14 cellular contexts compared by ENCODE assay signal in the genomic region with DNA sequence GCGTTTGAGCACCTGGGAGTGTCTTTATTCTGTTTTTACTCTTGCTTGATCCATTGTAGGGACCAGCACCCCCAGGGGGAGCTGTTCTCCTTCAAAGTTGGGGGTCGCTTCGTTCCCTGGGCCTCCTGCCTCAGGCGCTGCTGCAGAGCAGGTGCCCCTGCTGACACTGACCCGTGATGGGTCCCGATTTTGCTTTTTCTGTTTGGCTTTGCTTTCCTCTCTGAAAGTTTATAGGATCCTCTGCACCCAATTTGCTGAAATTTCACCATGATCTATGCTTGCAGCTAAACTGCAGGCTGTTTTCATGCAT. TPM values are rescaled to one million over a fixed set of nuclear protein-coding genes. Genes with fewer than 3 reads are reported as not detected.
DNase-seq lines count a peak whose midpoint lies in the region; ATAC-seq and TF ChIP-seq lines count a peak whose summit lies in the region.
"Had no signal": no experiment of that assay in that cellular context is flagged by ENCODE, and none has a peak within 500 bp of the region (broad histone marks: within the 10 kb centered on the region; RNA-seq: fewer than 3 reads in every experiment).

No MANE protein-coding gene starts in this region.

- no CpG with 5 or more reads among the region's 6 CpGs for WGBS in H9 (ENCODE audit: extremely low coverage, insufficient read length, low lambda C conversion rate)

- TF ChIP-seq CTCF in BJ (IDR thresholded peaks at IDR 0.05; ENCODE audit: insufficient read depth, low read depth, low read length) (peak; percentile 36), H9 (conservative IDR thresholded peaks at IDR 0.05) (peak; percentile 60)

- H3K27me3 ChIP-seq in BJ (ENCODE audit: control insufficient read depth, insufficient read depth, low read length) (no peaks in the 10 kb centered on the region), H9 (ENCODE audit: insufficient read depth, low read length) (no peaks in the 10 kb centered on the region), MG63 (no peaks in the 10 kb centered on the region)
- H3K27me3 ChIP-seq: colonic mucosa, vagina had no signal

- no peak overlapping the region for H3K18ac ChIP-seq in H9 (ENCODE audit: insufficient read length, low read depth, low read length)

- no peak overlapping the region for H3K9ac ChIP-seq in H9 (ENCODE audit: extremely low read depth, insufficient read length, low read length)

- no peaks in the 10 kb centered on the region for H3K79me1 ChIP-seq in H9 (ENCODE audit: insufficient read depth, low read depth, low read length, poor library complexity, severe bottlenecking)

- H2BK15ac ChIP-seq in H9 (ENCODE audit: low read depth, low read length): no peak overlapping the region

- no peaks in the 10 kb centered on the region for H3K9me3 Mint-ChIP-seq in H9
- no peaks in the 10 kb centered on the region for H3K9me3 Mint-ChIP-seq in activated CD8-positive, alpha-beta T cell treated with anti-CD3 and anti-CD28 coated beads, Interleukin-2, amount 10 ng/mL, durations not matched to agents 7 days and 5 days (ENCODE audit: insufficient read depth)
- H3K9me3 Mint-ChIP-seq: activated CD4-positive, alpha-beta T cell treated with anti-CD3 and anti-CD28 coated beads, Interleukin-2, amount 10 ng/mL, durations not matched to agents 24 days and 14 days had no signal

- H3K56ac ChIP-seq in H9 (ENCODE audit: insufficient read length, low read depth, low read length): no peak overlapping the region

- H3K36me3 ChIP-seq in BJ (ENCODE audit: control insufficient read depth, insufficient read depth, low read length) (no peaks in the 10 kb centered on the region; the same call in 1 of the 2 replicates), MG63 (no peaks in the 10 kb centered on the region)
- H3K36me3 ChIP-seq: colonic mucosa, left lung had no signal

- H2BK120ac ChIP-seq in H9 (ENCODE audit: low read depth, low read length, poor library complexity, severe bottlenecking): no peak overlapping the region

- H4K91ac ChIP-seq in H9 (ENCODE audit: insufficient read length, low read depth, low read length): no peak overlapping the region

- CTCF ChIA-PET in BJ (lab: Yijun Ruan, JAX): interaction anchor here (1.1 to 2.6 kb wide), 3 partner anchors 9 to 35 kb away, joined by 3 to 18 read pairs (median 4); no protein-coding TSS in a partner anchor
- CTCF ChIA-PET in activated CD8-positive, alpha-beta T cell treated with anti-CD3 and anti-CD28 coated beads, Interleukin-2, amount 10 ng/mL, durations not matched to agents 7 days and 5 days (lab: Charles Lee): interaction anchor here (1.6 to 1.8 kb wide), 2 partner anchors 10 to 24 kb away, joined by 3 to 11 read pairs; a partner anchor contains a TSS

- no peak overlapping the region for H2BK12ac ChIP-seq in H9 (ENCODE audit: insufficient read length, low read depth, low read length)

- H3K23me2 ChIP-seq in H9 (ENCODE audit: insufficient read length, low read depth, low read length, poor library complexity, severe bottlenecking): no peaks in the 10 kb centered on the region

- no peak overlapping the region for H3K4me3 ChIP-seq in BJ (ENCODE audit: low read depth, low read length)
- no peak overlapping the region for H3K4me3 ChIP-seq in MG63
- H3K4me3 ChIP-seq: colonic mucosa, left lung, vagina had no signal

- H3K14ac ChIP-seq in H9 (ENCODE audit: insufficient read depth, low read length): no peak overlapping the region

- H3K9me3 ChIP-seq in H9 (ENCODE audit: control insufficient read depth, low read depth, low read length) (no peaks in the 10 kb centered on the region), MG63 (no peaks in the 10 kb centered on the region)
- H3K9me3 ChIP-seq: colonic mucosa, left lung, vagina had no signal

- POLR2A ChIA-PET in BJ (lab: Charles Lee): no interaction called here
- POLR2A ChIA-PET in activated CD8-positive, alpha-beta T cell treated with anti-CD3 and anti-CD28 coated beads, Interleukin-2, amount 10 ng/mL, durations not matched to agents 7 days and 5 days (lab: Charles Lee): no interaction called here

- no peak overlapping the region for H3K4ac ChIP-seq in H9 (ENCODE audit: low read depth, low read length)

- DNase-seq in BJ (ENCODE audit: low read depth) (no peak), H9 (peak; percentile 42), iPS-NIHi7 (ENCODE audit: extremely low spot score) (peak; percentile 57), MG63 (no peak), NCI-H2081 (lab: John Stamatoyannopoulos, UW) (no peak)
- no peak for DNase-seq in activated CD8-positive, alpha-beta T cell treated with anti-CD3 and anti-CD28 coated beads, Interleukin-2, amount 10 ng/mL, durations not matched to agents 7 days and 5 days
- DNase-seq in central memory CD4-positive, alpha-beta T cell: no peak
- DNase-seq: activated CD4-positive, alpha-beta T cell treated with anti-CD3 and anti-CD28 coated beads, Interleukin-2, amount 10 ng/mL, durations not matched to agents 24 days and 14 days; colonic mucosa; EL; left lung; NCI-H774 had no signal

- no peak overlapping the region for H3T11ph ChIP-seq in H9 (ENCODE audit: low read length)

- H3K27me3 Mint-ChIP-seq in H9 (ENCODE audit: low read depth): peaks cover 15% of the 10 kb centered on the region
- no peaks in the 10 kb centered on the region for H3K27me3 Mint-ChIP-seq in activated CD8-positive, alpha-beta T cell treated with anti-CD3 and anti-CD28 coated beads, Interleukin-2, amount 10 ng/mL, durations not matched to agents 7 days and 5 days (ENCODE audit: low read depth)
- H3K27me3 Mint-ChIP-seq: activated CD4-positive, alpha-beta T cell treated with anti-CD3 and anti-CD28 coated beads, Interleukin-2, amount 10 ng/mL, durations not matched to agents 24 days and 14 days had no signal

- no peak overlapping the region for H3K4me2 ChIP-seq in H9 (ENCODE audit: insufficient read depth, insufficient read length, low read length)

- H3K27ac Mint-ChIP-seq in H9: peak overlapping the region in 1 of 3 experiments; percentile 5; a peak in 1 of 7 replicates
- no peak overlapping the region for H3K27ac Mint-ChIP-seq in activated CD8-positive, alpha-beta T cell treated with anti-CD3 and anti-CD28 coated beads, Interleukin-2, amount 10 ng/mL, durations not matched to agents 7 days and 5 days
- H3K27ac Mint-ChIP-seq: activated CD4-positive, alpha-beta T cell treated with anti-CD3 and anti-CD28 coated beads, Interleukin-2, amount 10 ng/mL, durations not matched to agents 24 days and 14 days had no signal

- no peaks in the 10 kb centered on the region for H3K36me3 Mint-ChIP-seq in H9 (ENCODE audit: insufficient read depth in 1 of 3, low read depth in 3 of 3)
- no peaks in the 10 kb centered on the region for H3K36me3 Mint-ChIP-seq in activated CD8-positive, alpha-beta T cell treated with anti-CD3 and anti-CD28 coated beads, Interleukin-2, amount 10 ng/mL, durations not matched to agents 7 days and 5 days (ENCODE audit: low read depth)

- H3K4me1 Mint-ChIP-seq in H9: peaks cover 13 to 24% of the 10 kb centered on the region in 2 experiments
- peaks cover 7% of the 10 kb centered on the region for H3K4me1 Mint-ChIP-seq in activated CD8-positive, alpha-beta T cell treated with anti-CD3 and anti-CD28 coated beads, Interleukin-2, amount 10 ng/mL, durations not matched to agents 7 days and 5 days (ENCODE audit: low read depth)

- no peak overlapping the region for H2AFZ ChIP-seq in H9 (ENCODE audit: low read length)

- no peaks in the 10 kb centered on the region for H4K20me1 ChIP-seq in H9 (ENCODE audit: control insufficient read depth, insufficient read depth, insufficient read length)

- H2AK5ac ChIP-seq in H9 (ENCODE audit: insufficient read length, low read length): no peak overlapping the region

- no peak overlapping the region for H4K8ac ChIP-seq in H9 (replicated peaks; ENCODE audit: insufficient read length, low read depth, low read length)

- no peak overlapping the region for H3K27ac ChIP-seq in H9 (ENCODE audit: insufficient read length, low read depth, low read length)
- H3K27ac ChIP-seq: colonic mucosa, left lung, vagina had no signal

- H3K4me1 ChIP-seq in H9 (ENCODE audit: insufficient read depth, low read length): no peaks in the 10 kb centered on the region
- H3K4me1 ChIP-seq: colonic mucosa, left lung had no signal

- no peaks in the 10 kb centered on the region for H3K79me2 ChIP-seq in H9 (ENCODE audit: insufficient read depth, low read length)

- no peak overlapping the region for H3K23ac ChIP-seq in H9 (ENCODE audit: insufficient read length, low read depth, low read length)

- H4K5ac ChIP-seq in H9 (ENCODE audit: insufficient read length, low read depth, low read length): no peak overlapping the region

- H2BK5ac ChIP-seq in H9 (ENCODE audit: insufficient read length, low read length): no peak overlapping the region

- H2BK20ac ChIP-seq in H9 (ENCODE audit: low read depth, low read length, poor library complexity, severe bottlenecking): no peak overlapping the region

- no peak overlapping the region for H3K4me3 Mint-ChIP-seq in H9
- no peak overlapping the region for H3K4me3 Mint-ChIP-seq in activated CD8-positive, alpha-beta T cell treated with anti-CD3 and anti-CD28 coated beads, Interleukin-2, amount 10 ng/mL, durations not matched to agents 7 days and 5 days
- H3K4me3 Mint-ChIP-seq: activated CD4-positive, alpha-beta T cell treated with anti-CD3 and anti-CD28 coated beads, Interleukin-2, amount 10 ng/mL, durations not matched to agents 24 days and 14 days had no signal

- ATAC-seq in activated CD8-positive, alpha-beta T cell treated with anti-CD3 and anti-CD28 coated beads, Interleukin-2, amount 10 ng/mL, durations not matched to agents 7 days and 5 days: peak; percentile 38
- ATAC-seq in GM21528 (IDR thresholded peaks at IDR 0.05; ENCODE audit: low FRiP score, unreplicated experiment): no peak
- ATAC-seq: left lung had no signal

RNA-seq across cellular contexts. Expression of a gene that starts 22.9 kb away (rescaled TPM):
- 31.2 and 44.1 TPM in 2 replicates for polyA plus RNA-seq in BJ (2011; rRNA removed)
- 17.7 and 26.4 TPM in 2 replicates for polyA minus RNA-seq in BJ (2011; rRNA and poly(A)+ RNA removed)
- total RNA-seq in H9 (2021): 36.9 and 39.8 TPM in 2 replicates
- 10 to 100 TPM; 29.2 to 30.5 TPM for total RNA-seq in activated CD8-positive, alpha-beta T cell treated with anti-CD3 and anti-CD28 coated beads, Interleukin-2, amount 10 ng/mL, durations not matched to agents 7 days and 5 days
- 36.3 and 44.3 TPM in 2 replicates for total RNA-seq in MG63 (2014; rRNA removed; shearing (Covaris generic); ENCODE audit: low replicate concordance)

Comparison
In these comparisons a context has a peak if more than half of its experiments do, and no peak if none do; other contexts are left out.
1. DNase-seq: peak in H9 (single experiment) and iPS-NIHi7 (single experiment); none in BJ (single experiment), activated CD8-positive, alpha-beta T cell treated with anti-CD3 and anti-CD28 coated beads, Interleukin-2, amount 10 ng/mL, durations not matched to agents 7 days and 5 days (single experiment), MG63 (single experiment), central memory CD4-positive, alpha-beta T cell (single experiment) and NCI-H2081 (0 of 2).